Comparison of ENCODE assay signal across 20 cellular contexts in genomic region chrX:153499876-153500275, GRCh38. TPM values are rescaled to one million over a fixed set of nuclear protein-coding genes. Genes with fewer than 3 reads are reported as not detected.
A peak's percentile ranks its signal among the peaks of the same experiment; 100 is the strongest.
DNase-seq lines count a peak whose midpoint lies in the region; ATAC-seq and TF ChIP-seq lines count a peak whose summit lies in the region.
"Had no signal": no experiment of that assay in that cellular context is flagged by ENCODE, and none has a peak within 500 bp of the region (broad histone marks: within the 10 kb centered on the region; RNA-seq: fewer than 3 reads in every experiment).

No MANE protein-coding gene starts in this region.

- in situ Hi-C loops in astrocyte of the cerebellum (cut with HindIII; ENCODE audit: low sequenced_read_pairs): no loop called here

- ATAC-seq in left ventricle myocardium superior: peak; percentile 42
- ATAC-seq in GM18520 (IDR thresholded peaks at IDR 0.05; ENCODE audit: unreplicated experiment): no peak
- ATAC-seq: lower lobe of right lung had no signal

- intact Hi-C loops in left ventricle myocardium superior (cut with micrococcal nuclease): no loop called here

- DNase-seq in DMS53 (lab: John Stamatoyannopoulos, UW) (peak; percentile 20), DMS53 treated with DMSO at 0.1 percent for 48 hours (lab: John Stamatoyannopoulos, UW; ENCODE audit: unreplicated experiment) (no peak), astrocyte of the cerebellum (ENCODE audit: low read depth) (no peak), left ventricle myocardium superior (peak; percentile 73), superior temporal gyrus (ENCODE audit: extremely low spot score) (peak; percentile 63), HK-2 (ENCODE audit: unreplicated experiment) (no peak)
- no peak for DNase-seq in activated naive CD4-positive, alpha-beta T cell (lab: John Stamatoyannopoulos, UW)
- DNase-seq: activated CD4-positive, alpha-beta T cell treated with anti-CD3 and anti-CD28 coated beads for 1 hour; activated CD8-positive, alpha-beta memory T cell treated with anti-CD3 and anti-CD28 coated beads, Interleukin-2, amount 50 U/mL, for 4 hours; CD8-positive, alpha-beta memory T cell; GF-D8; H9; lower lobe of right lung; natural killer cell; NCI-H187 treated with DMSO at 0.1 percent for 48 hours; NCI-H69; stimulated activated CD4-positive, alpha-beta T cell treated with anti-CD3 and anti-CD28 coated beads, Interleukin-2, amount 100 ng/mL, for 24 hours; T-helper 2 cell had no signal

- peak overlapping the region; percentile 14 for H3K4me3 ChIP-seq in astrocyte of the cerebellum (ENCODE audit: low read depth, low read length)
- H3K4me3 ChIP-seq: lower lobe of right lung, suprapubic skin had no signal

- TF ChIP-seq CTCF in astrocyte of the cerebellum (IDR thresholded peaks at IDR 0.05; ENCODE audit: low read depth, low read length, missing control alignments): no peak

RNA-seq across cellular contexts. Expression of gene BGN, which starts 5.1 kb away (rescaled TPM):
- total RNA-seq in left ventricle myocardium superior: 40.6 TPM
- total RNA-seq: CD8-positive, alpha-beta memory T cell; natural killer cell had no signal

RNA-seq across cellular contexts. Expression of gene ATP2B3, which starts 17.6 kb away (rescaled TPM):
- not detected for total RNA-seq in left ventricle myocardium superior
- total RNA-seq: CD8-positive, alpha-beta memory T cell; lower lobe of right lung; natural killer cell; suprapubic skin had no signal

RNA-seq across cellular contexts. Expression of gene HAUS7, which starts 29.5 kb away (rescaled TPM):
- 16.2 TPM for total RNA-seq in left ventricle myocardium superior

RNA-seq across cellular contexts. Expression of gene TREX2, which starts 54.0 kb away (rescaled TPM):
- 0.25 TPM for total RNA-seq in left ventricle myocardium superior

Comparison
In these comparisons a context has a peak if more than half of its experiments do, and no peak if none do; other contexts are left out.
1. DNase-seq: peak in DMS53 (single experiment), left ventricle myocardium superior (single experiment) and superior temporal gyrus (single experiment); none in DMS53 treated with DMSO at 0.1 percent for 48 hours (single experiment), astrocyte of the cerebellum (single experiment), activated naive CD4-positive, alpha-beta T cell (0 of 4) and HK-2 (single experiment).